ENCODE assay signal across 1 cellular context in the genomic region with DNA sequence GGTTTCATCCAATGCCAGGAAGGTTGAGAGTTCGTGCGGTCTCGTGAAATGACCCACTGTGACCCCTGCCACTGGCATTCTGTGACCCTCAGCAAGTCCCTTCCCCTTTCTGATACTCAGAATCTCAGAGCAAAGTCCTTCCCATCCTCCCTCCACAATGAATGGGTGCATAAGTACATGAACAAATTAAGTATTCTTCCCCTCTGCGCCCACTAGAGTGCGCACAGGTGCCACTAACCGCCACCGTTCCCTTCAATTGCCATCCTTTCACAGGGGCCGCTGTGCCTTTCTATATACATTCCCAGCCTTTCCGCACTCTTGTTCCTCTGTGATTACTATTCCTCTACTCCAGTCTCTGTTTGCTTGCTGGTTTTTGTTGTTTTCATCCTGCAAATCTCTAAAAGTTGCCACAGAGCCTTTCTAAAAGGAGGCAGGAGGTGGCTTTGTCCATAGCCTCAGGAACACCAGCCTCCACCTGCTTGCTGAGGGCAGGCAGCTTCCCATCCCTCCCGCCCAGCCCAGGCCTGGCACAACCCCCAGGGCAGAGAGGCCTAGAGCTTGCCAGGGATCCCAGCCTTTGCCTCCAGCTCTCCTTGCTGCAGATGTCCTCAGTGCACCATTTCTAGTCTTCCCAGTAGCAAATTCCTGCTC.
TF ChIP-seq lines count a peak whose summit lies in the region.

No MANE protein-coding gene starts in this region.

TF ChIP-seq in GM12878, 131 proteins besides CTCF, POLR2A, EP300 and RAD21 (continued from another document and continues in another):
- TF ChIP-seq, protein P1, sequence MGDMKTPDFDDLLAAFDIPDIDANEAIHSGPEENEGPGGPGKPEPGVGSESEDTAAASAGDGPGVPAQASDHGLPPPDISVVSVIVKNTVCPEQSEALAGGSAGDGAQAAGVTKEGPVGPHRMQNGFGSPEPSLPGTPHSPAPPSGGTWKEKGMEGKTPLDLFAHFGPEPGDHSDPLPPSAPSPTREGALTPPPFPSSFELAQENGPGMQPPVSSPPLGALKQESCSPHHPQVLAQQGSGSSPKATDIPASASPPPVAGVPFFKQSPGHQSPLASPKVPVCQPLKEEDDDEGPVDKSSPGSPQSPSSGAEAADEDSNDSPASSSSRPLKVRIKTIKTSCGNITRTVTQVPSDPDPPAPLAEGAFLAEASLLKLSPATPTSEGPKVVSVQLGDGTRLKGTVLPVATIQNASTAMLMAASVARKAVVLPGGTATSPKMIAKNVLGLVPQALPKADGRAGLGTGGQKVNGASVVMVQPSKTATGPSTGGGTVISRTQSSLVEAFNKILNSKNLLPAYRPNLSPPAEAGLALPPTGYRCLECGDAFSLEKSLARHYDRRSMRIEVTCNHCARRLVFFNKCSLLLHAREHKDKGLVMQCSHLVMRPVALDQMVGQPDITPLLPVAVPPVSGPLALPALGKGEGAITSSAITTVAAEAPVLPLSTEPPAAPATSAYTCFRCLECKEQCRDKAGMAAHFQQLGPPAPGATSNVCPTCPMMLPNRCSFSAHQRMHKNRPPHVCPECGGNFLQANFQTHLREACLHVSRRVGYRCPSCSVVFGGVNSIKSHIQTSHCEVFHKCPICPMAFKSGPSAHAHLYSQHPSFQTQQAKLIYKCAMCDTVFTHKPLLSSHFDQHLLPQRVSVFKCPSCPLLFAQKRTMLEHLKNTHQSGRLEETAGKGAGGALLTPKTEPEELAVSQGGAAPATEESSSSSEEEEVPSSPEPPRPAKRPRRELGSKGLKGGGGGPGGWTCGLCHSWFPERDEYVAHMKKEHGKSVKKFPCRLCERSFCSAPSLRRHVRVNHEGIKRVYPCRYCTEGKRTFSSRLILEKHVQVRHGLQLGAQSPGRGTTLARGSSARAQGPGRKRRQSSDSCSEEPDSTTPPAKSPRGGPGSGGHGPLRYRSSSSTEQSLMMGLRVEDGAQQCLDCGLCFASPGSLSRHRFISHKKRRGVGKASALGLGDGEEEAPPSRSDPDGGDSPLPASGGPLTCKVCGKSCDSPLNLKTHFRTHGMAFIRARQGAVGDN (IDR thresholded peaks at IDR 0.05): no peak
- TF ChIP-seq, protein P2, sequence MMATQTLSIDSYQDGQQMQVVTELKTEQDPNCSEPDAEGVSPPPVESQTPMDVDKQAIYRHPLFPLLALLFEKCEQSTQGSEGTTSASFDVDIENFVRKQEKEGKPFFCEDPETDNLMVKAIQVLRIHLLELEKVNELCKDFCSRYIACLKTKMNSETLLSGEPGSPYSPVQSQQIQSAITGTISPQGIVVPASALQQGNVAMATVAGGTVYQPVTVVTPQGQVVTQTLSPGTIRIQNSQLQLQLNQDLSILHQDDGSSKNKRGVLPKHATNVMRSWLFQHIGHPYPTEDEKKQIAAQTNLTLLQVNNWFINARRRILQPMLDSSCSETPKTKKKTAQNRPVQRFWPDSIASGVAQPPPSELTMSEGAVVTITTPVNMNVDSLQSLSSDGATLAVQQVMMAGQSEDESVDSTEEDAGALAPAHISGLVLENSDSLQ (IDR thresholded peaks at IDR 0.05): no peak
- TF ChIP-seq MEF2B (IDR thresholded peaks at IDR 0.05; ENCODE audit: partially characterized antibody, poor library complexity, severe bottlenecking): no peak
- TF ChIP-seq SREBF2 (IDR thresholded peaks at IDR 0.05; ENCODE audit: low read length): no peak
- TF ChIP-seq, protein P3, sequence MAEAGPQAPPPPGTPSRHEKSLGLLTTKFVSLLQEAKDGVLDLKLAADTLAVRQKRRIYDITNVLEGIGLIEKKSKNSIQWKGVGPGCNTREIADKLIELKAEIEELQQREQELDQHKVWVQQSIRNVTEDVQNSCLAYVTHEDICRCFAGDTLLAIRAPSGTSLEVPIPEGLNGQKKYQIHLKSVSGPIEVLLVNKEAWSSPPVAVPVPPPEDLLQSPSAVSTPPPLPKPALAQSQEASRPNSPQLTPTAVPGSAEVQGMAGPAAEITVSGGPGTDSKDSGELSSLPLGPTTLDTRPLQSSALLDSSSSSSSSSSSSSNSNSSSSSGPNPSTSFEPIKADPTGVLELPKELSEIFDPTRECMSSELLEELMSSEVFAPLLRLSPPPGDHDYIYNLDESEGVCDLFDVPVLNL (IDR thresholded peaks at IDR 0.05; ENCODE audit: low read depth, low read length): no peak
- TF ChIP-seq FOS (IDR thresholded peaks at IDR 0.05; ENCODE audit: borderline replicate concordance, extremely low read depth, insufficient read length): no peak
- TF ChIP-seq, protein P4, sequence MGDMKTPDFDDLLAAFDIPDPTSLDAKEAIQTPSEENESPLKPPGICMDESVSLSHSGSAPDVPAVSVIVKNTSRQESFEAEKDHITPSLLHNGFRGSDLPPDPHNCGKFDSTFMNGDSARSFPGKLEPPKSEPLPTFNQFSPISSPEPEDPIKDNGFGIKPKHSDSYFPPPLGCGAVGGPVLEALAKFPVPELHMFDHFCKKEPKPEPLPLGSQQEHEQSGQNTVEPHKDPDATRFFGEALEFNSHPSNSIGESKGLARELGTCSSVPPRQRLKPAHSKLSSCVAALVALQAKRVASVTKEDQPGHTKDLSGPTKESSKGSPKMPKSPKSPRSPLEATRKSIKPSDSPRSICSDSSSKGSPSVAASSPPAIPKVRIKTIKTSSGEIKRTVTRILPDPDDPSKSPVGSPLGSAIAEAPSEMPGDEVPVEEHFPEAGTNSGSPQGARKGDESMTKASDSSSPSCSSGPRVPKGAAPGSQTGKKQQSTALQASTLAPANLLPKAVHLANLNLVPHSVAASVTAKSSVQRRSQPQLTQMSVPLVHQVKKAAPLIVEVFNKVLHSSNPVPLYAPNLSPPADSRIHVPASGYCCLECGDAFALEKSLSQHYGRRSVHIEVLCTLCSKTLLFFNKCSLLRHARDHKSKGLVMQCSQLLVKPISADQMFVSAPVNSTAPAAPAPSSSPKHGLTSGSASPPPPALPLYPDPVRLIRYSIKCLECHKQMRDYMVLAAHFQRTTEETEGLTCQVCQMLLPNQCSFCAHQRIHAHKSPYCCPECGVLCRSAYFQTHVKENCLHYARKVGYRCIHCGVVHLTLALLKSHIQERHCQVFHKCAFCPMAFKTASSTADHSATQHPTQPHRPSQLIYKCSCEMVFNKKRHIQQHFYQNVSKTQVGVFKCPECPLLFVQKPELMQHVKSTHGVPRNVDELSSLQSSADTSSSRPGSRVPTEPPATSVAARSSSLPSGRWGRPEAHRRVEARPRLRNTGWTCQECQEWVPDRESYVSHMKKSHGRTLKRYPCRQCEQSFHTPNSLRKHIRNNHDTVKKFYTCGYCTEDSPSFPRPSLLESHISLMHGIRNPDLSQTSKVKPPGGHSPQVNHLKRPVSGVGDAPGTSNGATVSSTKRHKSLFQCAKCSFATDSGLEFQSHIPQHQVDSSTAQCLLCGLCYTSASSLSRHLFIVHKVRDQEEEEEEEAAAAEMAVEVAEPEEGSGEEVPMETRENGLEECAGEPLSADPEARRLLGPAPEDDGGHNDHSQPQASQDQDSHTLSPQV (IDR thresholded peaks at IDR 0.05): no peak
- 0 out of 2 replicates have a peak, but pooled peaks have one; percentile 18 for TF ChIP-seq HDGF (IDR thresholded peaks at IDR 0.05)
- no peak for TF ChIP-seq EZH2 (IDR thresholded peaks at IDR 0.05; ENCODE audit: borderline replicate concordance, control insufficient read depth, low read depth, low read length)
- TF ChIP-seq CHD4 (IDR thresholded peaks at IDR 0.05): no peak
- TF ChIP-seq SMARCA5 (IDR thresholded peaks at IDR 0.05): peak; percentile 88
- no peak for TF ChIP-seq ETV6 (conservative IDR thresholded peaks at IDR 0.05 in 1 of 2, IDR thresholded peaks at IDR 0.05 in 1 of 2; ENCODE audit: borderline replicate concordance in 1 of 2, low read depth in 1 of 2)
- TF ChIP-seq SIN3A (IDR thresholded peaks at IDR 0.05; ENCODE audit: low read depth, low read length): no peak
- no peak; the same call in 1 of the 2 replicates for TF ChIP-seq SPI1 (IDR thresholded peaks at IDR 0.05; ENCODE audit: borderline replicate concordance, insufficient read depth, low read depth, low read length)
- no peak for TF ChIP-seq JUNB (IDR thresholded peaks at IDR 0.05)
- TF ChIP-seq, protein P5, sequence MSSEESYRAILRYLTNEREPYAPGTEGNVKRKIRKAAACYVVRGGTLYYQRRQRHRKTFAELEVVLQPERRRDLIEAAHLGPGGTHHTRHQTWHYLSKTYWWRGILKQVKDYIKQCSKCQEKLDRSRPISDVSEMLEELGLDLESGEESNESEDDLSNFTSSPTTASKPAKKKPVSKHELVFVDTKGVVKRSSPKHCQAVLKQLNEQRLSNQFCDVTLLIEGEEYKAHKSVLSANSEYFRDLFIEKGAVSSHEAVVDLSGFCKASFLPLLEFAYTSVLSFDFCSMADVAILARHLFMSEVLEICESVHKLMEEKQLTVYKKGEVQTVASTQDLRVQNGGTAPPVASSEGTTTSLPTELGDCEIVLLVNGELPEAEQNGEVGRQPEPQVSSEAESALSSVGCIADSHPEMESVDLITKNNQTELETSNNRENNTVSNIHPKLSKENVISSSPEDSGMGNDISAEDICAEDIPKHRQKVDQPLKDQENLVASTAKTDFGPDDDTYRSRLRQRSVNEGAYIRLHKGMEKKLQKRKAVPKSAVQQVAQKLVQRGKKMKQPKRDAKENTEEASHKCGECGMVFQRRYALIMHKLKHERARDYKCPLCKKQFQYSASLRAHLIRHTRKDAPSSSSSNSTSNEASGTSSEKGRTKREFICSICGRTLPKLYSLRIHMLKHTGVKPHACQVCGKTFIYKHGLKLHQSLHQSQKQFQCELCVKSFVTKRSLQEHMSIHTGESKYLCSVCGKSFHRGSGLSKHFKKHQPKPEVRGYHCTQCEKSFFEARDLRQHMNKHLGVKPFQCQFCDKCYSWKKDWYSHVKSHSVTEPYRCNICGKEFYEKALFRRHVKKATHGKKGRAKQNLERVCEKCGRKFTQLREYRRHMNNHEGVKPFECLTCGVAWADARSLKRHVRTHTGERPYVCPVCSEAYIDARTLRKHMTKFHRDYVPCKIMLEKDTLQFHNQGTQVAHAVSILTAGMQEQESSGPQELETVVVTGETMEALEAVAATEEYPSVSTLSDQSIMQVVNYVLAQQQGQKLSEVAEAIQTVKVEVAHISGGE (CRISPR knock-in tag; IDR thresholded peaks at IDR 0.05): no peak
- TF ChIP-seq CHD2 (IDR thresholded peaks at IDR 0.05; ENCODE audit: borderline replicate concordance, low read depth, low read length): no peak
- no peak for TF ChIP-seq NFYA (IDR thresholded peaks at IDR 0.05; ENCODE audit: borderline replicate concordance, low read depth, low read length)
- TF ChIP-seq SMC3 (IDR thresholded peaks at IDR 0.05; ENCODE audit: borderline replicate concordance, low read length): peak; percentile 91
- TF ChIP-seq SMAD5 (IDR thresholded peaks at IDR 0.05; ENCODE audit: low read depth): no peak
- no peak for TF ChIP-seq KAT2A (conservative IDR thresholded peaks at IDR 0.05; ENCODE audit: control insufficient read depth, low read depth, low read length)
- TF ChIP-seq CBX5 (IDR thresholded peaks at IDR 0.05; ENCODE audit: low read depth): no peak
- TF ChIP-seq, protein P6, sequence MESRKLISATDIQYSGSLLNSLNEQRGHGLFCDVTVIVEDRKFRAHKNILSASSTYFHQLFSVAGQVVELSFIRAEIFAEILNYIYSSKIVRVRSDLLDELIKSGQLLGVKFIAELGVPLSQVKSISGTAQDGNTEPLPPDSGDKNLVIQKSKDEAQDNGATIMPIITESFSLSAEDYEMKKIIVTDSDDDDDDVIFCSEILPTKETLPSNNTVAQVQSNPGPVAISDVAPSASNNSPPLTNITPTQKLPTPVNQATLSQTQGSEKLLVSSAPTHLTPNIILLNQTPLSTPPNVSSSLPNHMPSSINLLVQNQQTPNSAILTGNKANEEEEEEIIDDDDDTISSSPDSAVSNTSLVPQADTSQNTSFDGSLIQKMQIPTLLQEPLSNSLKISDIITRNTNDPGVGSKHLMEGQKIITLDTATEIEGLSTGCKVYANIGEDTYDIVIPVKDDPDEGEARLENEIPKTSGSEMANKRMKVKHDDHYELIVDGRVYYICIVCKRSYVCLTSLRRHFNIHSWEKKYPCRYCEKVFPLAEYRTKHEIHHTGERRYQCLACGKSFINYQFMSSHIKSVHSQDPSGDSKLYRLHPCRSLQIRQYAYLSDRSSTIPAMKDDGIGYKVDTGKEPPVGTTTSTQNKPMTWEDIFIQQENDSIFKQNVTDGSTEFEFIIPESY (IDR thresholded peaks at IDR 0.05): no peak
- TF ChIP-seq TCF12 (IDR thresholded peaks at IDR 0.05; ENCODE audit: low read depth, low read length): no peak
- TF ChIP-seq RB1 (IDR thresholded peaks at IDR 0.05; ENCODE audit: borderline replicate concordance): peak; percentile 49; the same call in 1 of the 2 replicates
- TF ChIP-seq RFX5 (IDR thresholded peaks at IDR 0.05; ENCODE audit: low read depth, low read length): no peak
- TF ChIP-seq NR2F1 (conservative IDR thresholded peaks at IDR 0.05): peak; percentile 41; the same call in 1 of the 2 replicates
- TF ChIP-seq NBN (IDR thresholded peaks at IDR 0.05): no peak
- TF ChIP-seq, protein P7, sequence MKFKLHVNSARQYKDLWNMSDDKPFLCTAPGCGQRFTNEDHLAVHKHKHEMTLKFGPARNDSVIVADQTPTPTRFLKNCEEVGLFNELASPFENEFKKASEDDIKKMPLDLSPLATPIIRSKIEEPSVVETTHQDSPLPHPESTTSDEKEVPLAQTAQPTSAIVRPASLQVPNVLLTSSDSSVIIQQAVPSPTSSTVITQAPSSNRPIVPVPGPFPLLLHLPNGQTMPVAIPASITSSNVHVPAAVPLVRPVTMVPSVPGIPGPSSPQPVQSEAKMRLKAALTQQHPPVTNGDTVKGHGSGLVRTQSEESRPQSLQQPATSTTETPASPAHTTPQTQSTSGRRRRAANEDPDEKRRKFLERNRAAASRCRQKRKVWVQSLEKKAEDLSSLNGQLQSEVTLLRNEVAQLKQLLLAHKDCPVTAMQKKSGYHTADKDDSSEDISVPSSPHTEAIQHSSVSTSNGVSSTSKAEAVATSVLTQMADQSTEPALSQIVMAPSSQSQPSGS (IDR thresholded peaks at IDR 0.05; ENCODE audit: low read length): no peak
- TF ChIP-seq MTA3 (IDR thresholded peaks at IDR 0.05; ENCODE audit: borderline replicate concordance, low read length): no peak
- TF ChIP-seq POU2F2 (IDR thresholded peaks at IDR 0.05; ENCODE audit: borderline replicate concordance, low read depth, low read length): peak; percentile 85; the same call in 1 of the 3 replicates
- TF ChIP-seq WRNIP1 (IDR thresholded peaks at IDR 0.05; ENCODE audit: borderline replicate concordance, low read depth, low read length): no peak
- no peak for TF ChIP-seq BACH1 (IDR thresholded peaks at IDR 0.05; ENCODE audit: borderline replicate concordance)
